Comparison of ENCODE assay signal across 2 cellular contexts in the genomic region with DNA sequence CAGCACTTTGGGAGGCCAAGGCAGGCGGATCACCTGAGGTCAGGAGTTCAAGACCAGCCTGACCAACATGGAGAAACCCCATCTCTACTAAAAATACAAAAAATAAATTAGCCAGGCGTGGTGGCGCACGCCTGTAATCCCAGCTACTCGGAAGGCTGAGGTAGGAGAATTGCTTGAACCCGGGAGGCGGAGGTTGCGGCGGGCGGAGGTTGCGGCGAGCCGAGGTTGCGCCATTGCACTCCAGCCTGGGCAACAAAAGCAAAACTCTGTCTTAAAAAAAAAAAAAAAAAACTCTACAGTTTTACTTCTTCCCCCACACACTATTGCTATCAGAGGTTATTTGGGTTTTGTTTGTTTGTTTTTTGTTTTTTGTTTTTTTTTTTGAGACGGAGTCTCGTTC. TPM values are rescaled to one million over a fixed set of nuclear protein-coding genes. Genes with fewer than 3 reads are reported as not detected.
"Had no signal": no experiment of that assay in that cellular context is flagged by ENCODE, and none has a peak within 500 bp of the region (broad histone marks: within the 10 kb centered on the region; RNA-seq: fewer than 3 reads in every experiment).

No MANE protein-coding gene starts in this region.

RNA-seq across cellular contexts. Expression of gene KLHL4, which starts 38.9 kb away (rescaled TPM):
- total RNA-seq: OCI-LY7, SK-MEL-5 had no signal
